In genomic region chr7:24965831-24966708, GRCh38 we compare ENCODE assay signal across 8 cellular contexts. TPM values are rescaled to one million over a fixed set of nuclear protein-coding genes. Genes with fewer than 3 reads are reported as not detected.
DNase-seq lines count a peak whose midpoint lies in the region; ATAC-seq, FAIRE-seq and TF ChIP-seq lines count a peak whose summit lies in the region.

No MANE protein-coding gene starts in this region.

- H3K4me3 ChIP-seq in RWPE2 (ENCODE audit: severe bottlenecking): no peak overlapping the region
- H3K4me3 ChIP-seq in H1 (ENCODE audit: extremely low read depth in 1 of 4, insufficient read depth in 2 of 4, low read depth in 3 of 4, low read length in 4 of 4): no peak overlapping the region
- no peak overlapping the region for H3K4me3 ChIP-seq in spleen
- no peak overlapping the region for H3K4me3 ChIP-seq in psoas muscle

- FAIRE-seq in H1 (lab: Jason Lieb, UNC): no peak

- H2BK15ac ChIP-seq in H1 (ENCODE audit: low read length): no peak overlapping the region

- H3K4me1 ChIP-seq in RWPE2 (ENCODE audit: insufficient read depth, poor library complexity, severe bottlenecking) (peaks cover 62% of the 10 kb centered on the region), H1 (replicated peaks in 1 of 4; ENCODE audit: control insufficient read depth in 3 of 4, insufficient read depth in 4 of 4, low read length in 3 of 4) (peaks cover 0 to 7% (median under 1%) of the 10 kb centered on the region in 4 experiments; a peak in 3 of 7 replicates), spleen (peaks cover 5 to 64% (median 34%) of the 10 kb centered on the region in 6 donors), psoas muscle (no peaks in the 10 kb centered on the region)

- no peak overlapping the region for H3K23ac ChIP-seq in H1 (ENCODE audit: insufficient read length)

- peaks cover 2% of the 10 kb centered on the region for H3K9me3 ChIP-seq in RWPE2 (ENCODE audit: severe bottlenecking)
- no peaks in the 10 kb centered on the region for H3K9me3 ChIP-seq in H1 (ENCODE audit: insufficient read depth in 2 of 2, low read depth in 1 of 2, low read length in 1 of 2)
- no peaks in the 10 kb centered on the region for H3K9me3 ChIP-seq in spleen
- H3K9me3 ChIP-seq in psoas muscle: no peaks in the 10 kb centered on the region

- H3K4ac ChIP-seq in H1 (replicated peaks; ENCODE audit: insufficient read length, low read depth, low read length): no peak overlapping the region

- H4K5ac ChIP-seq in H1 (ENCODE audit: insufficient read length, low read depth, low read length): no peak overlapping the region

- H3K36me3 ChIP-seq in RWPE2 (ENCODE audit: low read depth) (no peaks in the 10 kb centered on the region), H1 (ENCODE audit: control insufficient read depth in 2 of 4, insufficient read depth in 4 of 4, low read length in 3 of 4) (no peaks in the 10 kb centered on the region), spleen (no peaks in the 10 kb centered on the region), psoas muscle (ENCODE audit: insufficient read depth in 1 of 2, low read depth in 1 of 2) (no peaks in the 10 kb centered on the region)

- no peaks in the 10 kb centered on the region; the same call in 1 of the 2 replicates for H3K23me2 ChIP-seq in H1 (ENCODE audit: low read depth, low read length)

- no peak overlapping the region for H3K14ac ChIP-seq in H1 (ENCODE audit: insufficient read length)

- TF ChIP-seq POLR2A in H1 (IDR thresholded peaks at IDR 0.05; ENCODE audit: control extremely low read depth in 1 of 2, low read depth in 2 of 2, low read length in 2 of 2): no peak
- TF ChIP-seq POLR2A in spleen (IDR thresholded peaks at IDR 0.05): no peak

- peaks cover 2% of the 10 kb centered on the region; the same call in 1 of the 2 replicates for H3K79me1 ChIP-seq in H1 (ENCODE audit: low read depth, low read length)

- H4K20me1 ChIP-seq in H1 (replicated peaks in 1 of 2; ENCODE audit: control insufficient read depth in 1 of 2, insufficient read depth in 2 of 2, low read length in 2 of 2): peaks cover 0 to 2% of the 10 kb centered on the region in 2 experiments

- H2AK5ac ChIP-seq in H1 (ENCODE audit: low read depth, low read length): no peak overlapping the region

- H3K79me2 ChIP-seq in H1 (ENCODE audit: control insufficient read depth in 1 of 2, insufficient read depth in 2 of 2, low read length in 2 of 2): peaks cover 0 to 31% of the 10 kb centered on the region in 2 experiments; a peak in 1 of 4 replicates

- CTCF ChIA-PET in H1 (lab: Charles Lee; ENCODE audit: partially characterized antibody): interaction anchor here (0.6 to 1.6 kb wide), 9 partner anchors 10 to 153 kb away, joined by 3 to 9 read pairs (median 3); partner anchors contain the start of gene OSBPL3

- intact Hi-C loops in spleen (cut with DNase I; ENCODE audit: low total_unique reads) (no loop called here), psoas muscle (cut with DNase I) (no loop called here)

- peak; percentile 97 for DNase-seq in DMS53 treated with DMSO at 0.1 percent for 48 hours (lab: John Stamatoyannopoulos, UW; ENCODE audit: unreplicated experiment)
- no peak for DNase-seq in RWPE2 (ENCODE audit: low spot score)
- DNase-seq in H1 (ENCODE audit: low read depth in 1 of 2, low spot score in 2 of 2): no peak
- DNase-seq in spleen: no peak
- no peak for DNase-seq in psoas muscle
- no peak for DNase-seq in NCI-H187 treated with DMSO at 0.1 percent for 48 hours (lab: John Stamatoyannopoulos, UW)

- peak overlapping the region; percentile 23 for H2BK20ac ChIP-seq in H1 (ENCODE audit: low read length)

- H2BK12ac ChIP-seq in H1 (ENCODE audit: low read depth, low read length): no peak overlapping the region

- H3K27me3 ChIP-seq in RWPE2 (ENCODE audit: insufficient read depth, poor library complexity, severe bottlenecking) (no peaks in the 10 kb centered on the region), H1 (replicated peaks in 1 of 4; ENCODE audit: control insufficient read depth in 3 of 4, extremely low read depth in 1 of 4, insufficient read depth in 3 of 4, low read length in 3 of 4) (no peaks in the 10 kb centered on the region), spleen (replicated peaks in 1 of 7) (no peaks in the 10 kb centered on the region), psoas muscle (ENCODE audit: insufficient read depth in 3 of 3, low read length in 2 of 3) (no peaks in the 10 kb centered on the region)

- no peak overlapping the region for H3K56ac ChIP-seq in H1 (replicated peaks; ENCODE audit: insufficient read length, low read depth, low read length)

- no peak overlapping the region; a peak in 1 of 7 replicates for H3K9ac ChIP-seq in H1 (replicated peaks in 1 of 4; ENCODE audit: extremely low read depth in 1 of 4, low read depth in 3 of 4, low read length in 3 of 4)

- TF ChIP-seq RAD21 in H1 (IDR thresholded peaks at IDR 0.05 in 1 of 2, conservative IDR thresholded peaks at IDR 0.05 in 1 of 2; ENCODE audit: low read depth in 2 of 2, low read length in 2 of 2): no peak

- POLR2A ChIA-PET in H1 (lab: Charles Lee; ENCODE audit: partially characterized antibody): interaction anchor here (0.9 to 1.4 kb wide), 2 partner anchors 13 to 19 kb away, joined by 3 to 7 read pairs; no protein-coding TSS in a partner anchor

- no peak overlapping the region for H2AFZ ChIP-seq in H1 (ENCODE audit: low read length)

- peak; percentile 93 for ATAC-seq in GM19395 (IDR thresholded peaks at IDR 0.05; ENCODE audit: unreplicated experiment)
- ATAC-seq in HG03196 (IDR thresholded peaks at IDR 0.05; ENCODE audit: unreplicated experiment): peak; percentile 84
- peak; percentile 10; the same call in 1 of the 3 replicates for ATAC-seq in RWPE2 (ENCODE audit: low read depth)
- no peak for ATAC-seq in psoas muscle

- H2BK120ac ChIP-seq in H1 (replicated peaks; ENCODE audit: low read depth, low read length): no peak overlapping the region

- TF ChIP-seq CTCF in RWPE2 (IDR thresholded peaks at IDR 0.05; ENCODE audit: poor library complexity, severe bottlenecking): no peak
- TF ChIP-seq CTCF in H1 (IDR thresholded peaks at IDR 0.05; ENCODE audit: control extremely low read depth in 1 of 3, insufficient read depth in 1 of 3, low read depth in 1 of 3, low read length in 3 of 3): no peak
- TF ChIP-seq CTCF in spleen (IDR thresholded peaks at IDR 0.05 in 8 of 11, conservative IDR thresholded peaks at IDR 0.05 in 3 of 11): no peak
- TF ChIP-seq CTCF in psoas muscle (IDR thresholded peaks at IDR 0.05): no peak

- no peak overlapping the region; the same call in 1 of the 2 replicates for H3K18ac ChIP-seq in H1 (ENCODE audit: extremely low read depth, low read length)

- 83% methylated on average over 8 of the region's 8 CpGs; no CpG with 5 or more reads in 1 of the 2 experiments for WGBS in H1 (ENCODE audit: extremely low coverage in 1 of 2, insufficient coverage in 1 of 2, insufficient read length in 1 of 2, insufficient replicate concordance in 2 of 2, low coverage in 1 of 2, low lambda C conversion rate in 2 of 2, missing lambda C conversion rate in 1 of 2), 2 experiments
- WGBS in spleen, 5 donors: 26 to 42% (median 34%) methylated on average over 8 of the region's 8 CpGs
- WGBS in psoas muscle, 3 donors: 63 to 81% (median 76%) methylated on average over 8 of the region's 8 CpGs

- H3K27ac ChIP-seq in RWPE2 (ENCODE audit: poor library complexity, severe bottlenecking) (peak overlapping the region; percentile 41), H1 (ENCODE audit: low read depth, low read length) (no peak overlapping the region), spleen (peak overlapping the region in 6 of 8 donors; percentile 18 to 82 (median 54)), psoas muscle (no peak overlapping the region)

- no peak for TF ChIP-seq EP300 in H1 (IDR thresholded peaks at IDR 0.05; ENCODE audit: borderline replicate concordance in 1 of 2, low read depth in 2 of 2, low read length in 2 of 2)

- H2BK5ac ChIP-seq in H1 (ENCODE audit: low read depth, low read length): no peak overlapping the region

- H4K8ac ChIP-seq in H1 (ENCODE audit: extremely low read depth, insufficient read depth, low read length): no peak overlapping the region

- no peak overlapping the region for H3K4me2 ChIP-seq in H1 (ENCODE audit: insufficient read depth in 1 of 2, low read depth in 2 of 2, low read length in 2 of 2)

- H4K91ac ChIP-seq in H1 (replicated peaks; ENCODE audit: insufficient read length, low read length): no peak overlapping the region

TF ChIP-seq in H1, 55 proteins besides CTCF, POLR2A, EP300 and RAD21:
- TF ChIP-seq NRF1 (IDR thresholded peaks at IDR 0.05; ENCODE audit: low read depth, low read length): no peak
- no peak for TF ChIP-seq EZH2 (IDR thresholded peaks at IDR 0.05; ENCODE audit: low read depth, low read length, severe bottlenecking)
- no peak for TF ChIP-seq SUZ12 (IDR thresholded peaks at IDR 0.05; ENCODE audit: low read length)
- TF ChIP-seq CTBP2 (IDR thresholded peaks at IDR 0.05; ENCODE audit: borderline replicate concordance, insufficient read depth, insufficient read length, low read length): no peak
- TF ChIP-seq SIN3A (conservative IDR thresholded peaks at IDR 0.05 in 1 of 2, IDR thresholded peaks at IDR 0.05 in 1 of 2; ENCODE audit: low read depth in 1 of 2, low read length in 2 of 2): no peak

RNA-seq across cellular contexts. Expression of gene OSBPL3, which starts 13.9 kb away (rescaled TPM):
- 9.4 and 13.9 TPM in 2 replicates for total RNA-seq in H1 (2021; fragmentation: NEBNext Ultra II Directional; extraction: Animal tissue kit (Norgen Biotek cat#: 25700))
- 2.2 and 2.8 TPM in 2 replicates for polyA plus RNA-seq in H1 (2011; rRNA removed)
- polyA plus RNA-seq in H1 (2011; cell fraction: cytosol; rRNA removed): 4.4 TPM
- 8.4 TPM for polyA plus RNA-seq in H1 (2011; cell fraction: nucleus; rRNA removed)
- polyA plus RNA-seq in H1 (2012, experiment 1 of 2): 3.6 to 7.1 TPM (median 5.6 TPM) in 4 replicates
- polyA plus RNA-seq in H1 (2012, experiment 2 of 2): 0.46 TPM
- polyA plus RNA-seq in H1 (2013, experiment 1 of 2): 5.0 TPM
- 4.4 TPM for polyA plus RNA-seq in H1 (2013, experiment 2 of 2)
- polyA minus RNA-seq in H1 (2011; rRNA and poly(A)+ RNA removed): 12.0 and 13.7 TPM in 2 replicates
- 6.8 TPM for polyA minus RNA-seq in H1 (2011; cell fraction: cytosol; rRNA and poly(A)+ RNA removed)
- polyA minus RNA-seq in H1 (2011; cell fraction: nucleus; rRNA and poly(A)+ RNA removed): 17.8 TPM
- total RNA-seq in spleen: 10 to 100 TPM; 18.5 to 33.9 (median 27.0) TPM
- polyA plus RNA-seq in spleen: 10 to 100 TPM; 10.3 to 16.2 (median 13.4) TPM
- total RNA-seq in psoas muscle: 1 to 10 TPM; 1.9 to 8.7 (median 3.8) TPM
- polyA plus RNA-seq in psoas muscle: 1 to 10 TPM; 4.2 to 6.2 (median 5.3) TPM

Comparison
In these comparisons a context has a peak if more than half of its experiments do, and no peak if none do; other contexts are left out.
1. ATAC-seq: peak in GM19395 (single experiment), HG03196 (single experiment) and RWPE2 (single experiment); none in psoas muscle (0 of 4).
2. H3K27ac ChIP-seq: peak in RWPE2 (single experiment) and spleen (6 of 8); none in H1 (single experiment) and psoas muscle (single experiment).